Comparison of ENCODE assay signal across 33 cellular contexts in the genomic region with DNA sequence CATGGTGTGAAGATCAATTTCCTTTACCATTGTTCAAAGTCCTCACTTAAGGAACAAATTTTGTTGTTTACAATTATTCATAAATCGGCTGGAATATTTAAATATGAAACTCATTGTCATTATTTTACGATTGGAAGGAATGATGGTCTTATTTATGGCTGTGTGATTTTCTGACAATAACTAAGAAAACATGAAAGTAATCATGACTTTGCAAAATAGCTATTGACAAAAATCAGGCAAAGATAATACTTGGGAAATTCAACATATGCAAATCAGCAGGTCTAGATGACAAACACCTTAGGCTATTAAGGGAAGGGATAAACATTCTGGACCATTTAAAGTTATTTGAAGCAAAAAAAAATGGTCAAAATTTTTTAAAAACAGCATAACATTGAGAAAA.
"Had no signal": no experiment of that assay in that cellular context is flagged by ENCODE, and none has a peak within 500 bp of the region (broad histone marks: within the 10 kb centered on the region; RNA-seq: fewer than 3 reads in every experiment).

No MANE protein-coding gene starts in this region.

- ATAC-seq: naive thymus-derived CD8-positive, alpha-beta T cell; natural killer cell treated with Interleukin-12 subunit alpha and Interleukin-12 subunit beta and Interleukin-15 and Interleukin-18, amount 100 ng/mL, for 72 hours; psoas muscle; right cardiac atrium; sciatic nerve; stimulated activated memory B cell treated with anti-CD40 and anti-IgM and Interleukin-4, amounts not matched to agents 10 μg/mL and 1 μg/mL and 100 μg/mL, for 72 hours; stimulated activated naive CD8-positive, alpha-beta T cell treated with anti-CD3 and anti-CD28 coated beads, Interleukin-15, amount 100 ng/mL, for 72 hours; stimulated activated naive CD8-positive, alpha-beta T cell treated with anti-CD3 and anti-CD28 coated beads, Interleukin-15, Interleukin-2, amounts not matched to agents 100 U/mL and 50 U/mL, for 24 hours; upper lobe of right lung had no signal

- H3K4me1 Mint-ChIP-seq: naive thymus-derived CD8-positive, alpha-beta T cell; neural crest cell; stimulated activated memory B cell treated with anti-CD40 and anti-IgM and Interleukin-4, amounts not matched to agents 10 μg/mL and 1 μg/mL and 100 μg/mL, for 72 hours; stimulated activated naive CD8-positive, alpha-beta T cell treated with anti-CD3 and anti-CD28 coated beads, Interleukin-15, amount 100 ng/mL, for 72 hours had no signal

- DNase-seq: naive thymus-derived CD8-positive, alpha-beta T cell; nephron progenitor cell; nucleus accumbens; ovary; posterior cingulate gyrus; psoas muscle; right cardiac atrium; spleen; stimulated activated CD4-positive, alpha-beta T cell treated with anti-CD3 and anti-CD28 coated beads, Interleukin-12 subunit alpha, Interleukin-12 subunit beta, amount 100 ng/mL, for 4 hours; stimulated activated CD4-positive, alpha-beta T cell treated with anti-CD3 and anti-CD28 coated beads, Interleukin-1b, Interleukin-23, amount 100 ng/mL, for 48 hours; stimulated activated CD4-positive, alpha-beta T cell treated with anti-CD3 and anti-CD28 coated beads, Interleukin-4, amount 100 ng/mL, for 1 hour; stimulated activated CD4-positive, alpha-beta T cell treated with anti-CD3 and anti-CD28 coated beads, Interleukin-4, amount 100 ng/mL, for 4 hours; stimulated activated CD8-positive, alpha-beta memory T cell treated with anti-CD3 and anti-CD28 coated beads, Interleukin-4, amount 100 ng/mL, for 48 hours; stimulated activated naive CD4-positive, alpha-beta T cell; stimulated activated naive CD8-positive, alpha-beta T cell treated with anti-CD3 and anti-CD28 coated beads, Interleukin-15, amount 100 ng/mL, for 72 hours; stimulated activated naive CD8-positive, alpha-beta T cell treated with anti-CD3 and anti-CD28 coated beads, Interleukin-15, Interleukin-2, amounts not matched to agents 100 U/mL and 50 U/mL, for 24 hours; substantia nigra; testis; tibial artery; transverse colon; upper lobe of right lung; uterus had no signal

- H3K4me3 ChIP-seq: ovary, psoas muscle, skin epidermis, smooth muscle cell, spleen, suprapubic skin, testis, tibial artery, transverse colon, upper lobe of right lung, uterus had no signal

- H3K79me2 ChIP-seq: parathyroid adenoma had no signal

- H3K4me2 ChIP-seq: smooth muscle cell had no signal

- H2AFZ ChIP-seq: parathyroid adenoma had no signal

- H3K4me1 ChIP-seq: parathyroid adenoma, psoas muscle, spleen, suprapubic skin, testis, tibial artery, transverse colon, upper lobe of right lung, uterus had no signal

- H3K27ac Mint-ChIP-seq: naive thymus-derived CD8-positive, alpha-beta T cell; natural killer cell treated with Interleukin-12 subunit alpha and Interleukin-12 subunit beta and Interleukin-15 and Interleukin-18, amount 100 ng/mL, for 72 hours; nephron progenitor cell; progenitor cell of endocrine pancreas; stimulated activated memory B cell treated with anti-CD40 and anti-IgM and Interleukin-4, amounts not matched to agents 10 μg/mL and 1 μg/mL and 100 μg/mL, for 72 hours; stimulated activated naive CD8-positive, alpha-beta T cell treated with anti-CD3 and anti-CD28 coated beads, Interleukin-15, amount 100 ng/mL, for 72 hours; type B pancreatic cell had no signal

- H3K27me3 Mint-ChIP-seq: naive thymus-derived CD8-positive, alpha-beta T cell; natural killer cell treated with Interleukin-12 subunit alpha and Interleukin-12 subunit beta and Interleukin-15 and Interleukin-18, amount 100 ng/mL, for 72 hours; stimulated activated memory B cell treated with anti-CD40 and anti-IgM and Interleukin-4, amounts not matched to agents 10 μg/mL and 1 μg/mL and 100 μg/mL, for 72 hours; stimulated activated naive CD8-positive, alpha-beta T cell treated with anti-CD3 and anti-CD28 coated beads, Interleukin-15, amount 100 ng/mL, for 72 hours; type B pancreatic cell had no signal

- H3K9me3 ChIP-seq: neutrophil, ovary, psoas muscle, spleen, suprapubic skin, testis, tibial artery, transverse colon, upper lobe of right lung, uterus had no signal

- H3K27me3 ChIP-seq: neutrophil, ovary, spleen, suprapubic skin, testis, tibial artery, transverse colon, upper lobe of right lung, uterus had no signal

- H3K4me3 Mint-ChIP-seq: naive thymus-derived CD8-positive, alpha-beta T cell; natural killer cell treated with Interleukin-12 subunit alpha and Interleukin-12 subunit beta and Interleukin-15 and Interleukin-18, amount 100 ng/mL, for 72 hours; nephron progenitor cell; neural crest cell; stimulated activated memory B cell treated with anti-CD40 and anti-IgM and Interleukin-4, amounts not matched to agents 10 μg/mL and 1 μg/mL and 100 μg/mL, for 72 hours; stimulated activated naive CD8-positive, alpha-beta T cell treated with anti-CD3 and anti-CD28 coated beads, Interleukin-15, amount 100 ng/mL, for 72 hours; type B pancreatic cell had no signal

- H3K9me3 Mint-ChIP-seq: nephron progenitor cell; neural crest cell; stimulated activated memory B cell treated with anti-CD40 and anti-IgM and Interleukin-4, amounts not matched to agents 10 μg/mL and 1 μg/mL and 100 μg/mL, for 72 hours; type B pancreatic cell had no signal

- H3K9ac ChIP-seq: parathyroid adenoma had no signal

- H3K27ac ChIP-seq: neutrophil, ovary, parathyroid adenoma, psoas muscle, skin epidermis, spleen, suprapubic skin, testis, tibial artery, transverse colon, upper lobe of right lung, uterus had no signal

- H3K36me3 Mint-ChIP-seq: naive thymus-derived CD8-positive, alpha-beta T cell; natural killer cell treated with Interleukin-12 subunit alpha and Interleukin-12 subunit beta and Interleukin-15 and Interleukin-18, amount 100 ng/mL, for 72 hours; stimulated activated memory B cell treated with anti-CD40 and anti-IgM and Interleukin-4, amounts not matched to agents 10 μg/mL and 1 μg/mL and 100 μg/mL, for 72 hours; type B pancreatic cell had no signal

- H3K36me3 ChIP-seq: neutrophil, ovary, spleen, suprapubic skin, tibial artery, transverse colon, upper lobe of right lung, uterus had no signal
